In genomic region chr10:5892007-5892406, GRCh38 we compare ENCODE assay signal across 1 cellular context.
TF ChIP-seq lines count a peak whose summit lies in the region.

No MANE protein-coding gene starts in this region.

TF ChIP-seq in HCT116, 20 proteins besides CTCF, POLR2A, EP300 and RAD21:
- TF ChIP-seq SRF (IDR thresholded peaks at IDR 0.05; ENCODE audit: low read depth): no peak
- TF ChIP-seq, protein P1, sequence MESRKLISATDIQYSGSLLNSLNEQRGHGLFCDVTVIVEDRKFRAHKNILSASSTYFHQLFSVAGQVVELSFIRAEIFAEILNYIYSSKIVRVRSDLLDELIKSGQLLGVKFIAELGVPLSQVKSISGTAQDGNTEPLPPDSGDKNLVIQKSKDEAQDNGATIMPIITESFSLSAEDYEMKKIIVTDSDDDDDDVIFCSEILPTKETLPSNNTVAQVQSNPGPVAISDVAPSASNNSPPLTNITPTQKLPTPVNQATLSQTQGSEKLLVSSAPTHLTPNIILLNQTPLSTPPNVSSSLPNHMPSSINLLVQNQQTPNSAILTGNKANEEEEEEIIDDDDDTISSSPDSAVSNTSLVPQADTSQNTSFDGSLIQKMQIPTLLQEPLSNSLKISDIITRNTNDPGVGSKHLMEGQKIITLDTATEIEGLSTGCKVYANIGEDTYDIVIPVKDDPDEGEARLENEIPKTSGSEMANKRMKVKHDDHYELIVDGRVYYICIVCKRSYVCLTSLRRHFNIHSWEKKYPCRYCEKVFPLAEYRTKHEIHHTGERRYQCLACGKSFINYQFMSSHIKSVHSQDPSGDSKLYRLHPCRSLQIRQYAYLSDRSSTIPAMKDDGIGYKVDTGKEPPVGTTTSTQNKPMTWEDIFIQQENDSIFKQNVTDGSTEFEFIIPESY (IDR thresholded peaks at IDR 0.05; ENCODE audit: extremely low read depth, insufficient replicate concordance, low read length): no peak
- TF ChIP-seq, protein P2, sequence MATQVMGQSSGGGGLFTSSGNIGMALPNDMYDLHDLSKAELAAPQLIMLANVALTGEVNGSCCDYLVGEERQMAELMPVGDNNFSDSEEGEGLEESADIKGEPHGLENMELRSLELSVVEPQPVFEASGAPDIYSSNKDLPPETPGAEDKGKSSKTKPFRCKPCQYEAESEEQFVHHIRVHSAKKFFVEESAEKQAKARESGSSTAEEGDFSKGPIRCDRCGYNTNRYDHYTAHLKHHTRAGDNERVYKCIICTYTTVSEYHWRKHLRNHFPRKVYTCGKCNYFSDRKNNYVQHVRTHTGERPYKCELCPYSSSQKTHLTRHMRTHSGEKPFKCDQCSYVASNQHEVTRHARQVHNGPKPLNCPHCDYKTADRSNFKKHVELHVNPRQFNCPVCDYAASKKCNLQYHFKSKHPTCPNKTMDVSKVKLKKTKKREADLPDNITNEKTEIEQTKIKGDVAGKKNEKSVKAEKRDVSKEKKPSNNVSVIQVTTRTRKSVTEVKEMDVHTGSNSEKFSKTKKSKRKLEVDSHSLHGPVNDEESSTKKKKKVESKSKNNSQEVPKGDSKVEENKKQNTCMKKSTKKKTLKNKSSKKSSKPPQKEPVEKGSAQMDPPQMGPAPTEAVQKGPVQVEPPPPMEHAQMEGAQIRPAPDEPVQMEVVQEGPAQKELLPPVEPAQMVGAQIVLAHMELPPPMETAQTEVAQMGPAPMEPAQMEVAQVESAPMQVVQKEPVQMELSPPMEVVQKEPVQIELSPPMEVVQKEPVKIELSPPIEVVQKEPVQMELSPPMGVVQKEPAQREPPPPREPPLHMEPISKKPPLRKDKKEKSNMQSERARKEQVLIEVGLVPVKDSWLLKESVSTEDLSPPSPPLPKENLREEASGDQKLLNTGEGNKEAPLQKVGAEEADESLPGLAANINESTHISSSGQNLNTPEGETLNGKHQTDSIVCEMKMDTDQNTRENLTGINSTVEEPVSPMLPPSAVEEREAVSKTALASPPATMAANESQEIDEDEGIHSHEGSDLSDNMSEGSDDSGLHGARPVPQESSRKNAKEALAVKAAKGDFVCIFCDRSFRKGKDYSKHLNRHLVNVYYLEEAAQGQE (IDR thresholded peaks at IDR 0.05; ENCODE audit: low read depth): no peak
- TF ChIP-seq JUND (IDR thresholded peaks at IDR 0.05): no peak
- TF ChIP-seq ZFX (IDR thresholded peaks at IDR 0.05): no peak
- no peak for TF ChIP-seq TCF7L2 (IDR thresholded peaks at IDR 0.05; ENCODE audit: borderline replicate concordance, extremely low read depth, insufficient read depth, insufficient read length)
- no peak for TF ChIP-seq ELF1 (IDR thresholded peaks at IDR 0.05; ENCODE audit: borderline replicate concordance, low read depth)
- no peak for TF ChIP-seq ZNF274 (IDR thresholded peaks at IDR 0.05; ENCODE audit: low read depth, low read length)
- no peak for TF ChIP-seq SIN3A (IDR thresholded peaks at IDR 0.05; ENCODE audit: low read depth)
- no peak for TF ChIP-seq FOSL1 (IDR thresholded peaks at IDR 0.05; ENCODE audit: low read depth)
- TF ChIP-seq EGR1 (IDR thresholded peaks at IDR 0.05; ENCODE audit: low read depth): no peak
- TF ChIP-seq SP1 (IDR thresholded peaks at IDR 0.05; ENCODE audit: low read depth): no peak
- TF ChIP-seq EZH2 (IDR thresholded peaks at IDR 0.05): no peak
- TF ChIP-seq, protein P3, sequence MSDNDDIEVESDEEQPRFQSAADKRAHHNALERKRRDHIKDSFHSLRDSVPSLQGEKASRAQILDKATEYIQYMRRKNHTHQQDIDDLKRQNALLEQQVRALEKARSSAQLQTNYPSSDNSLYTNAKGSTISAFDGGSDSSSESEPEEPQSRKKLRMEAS (IDR thresholded peaks at IDR 0.05): no peak
- TF ChIP-seq CBX3 (IDR thresholded peaks at IDR 0.05; ENCODE audit: low read depth): no peak
